In genomic region chr17:65041945-65042639, GRCh38 we compare ENCODE assay signal across 7 cellular contexts. TPM values are rescaled to one million over a fixed set of nuclear protein-coding genes. Genes with fewer than 3 reads are reported as not detected.
DNase-seq lines count a peak whose midpoint lies in the region; ATAC-seq and TF ChIP-seq lines count a peak whose summit lies in the region.
"Not testable (repeated sequence)": the region's sequence is repeated elsewhere in the genome, so short reads cannot be mapped to it uniquely, and the experiment has no call there.

No MANE protein-coding gene starts in this region.

- POLR2A ChIA-PET in MCF 10A (lab: Yijun Ruan, JAX): interaction anchor here (0.6 to 4.5 kb wide), 4 partner anchors 14 to 537 kb away, joined by 3 to 30 read pairs (median 7); partner anchors contain the start of gene GNA13

- H3K9me3 Mint-ChIP-seq in activated T-helper 2 cell treated with anti-CD3 and anti-CD28 coated beads, Interferon-gamma antibody, Interleukin-2, Interleukin-4, amounts not matched to agents 10 μg/mL and 5 μg/mL and 100 μg/mL, durations not matched to agents 14 hours and 24 hours and 36 hours; MCF 10A (ENCODE audit: unreplicated experiment); naive B cell: not testable (repeated sequence)

- H3K4me3 Mint-ChIP-seq in activated T-helper 2 cell treated with anti-CD3 and anti-CD28 coated beads, Interferon-gamma antibody, Interleukin-2, Interleukin-4, amounts not matched to agents 10 μg/mL and 5 μg/mL and 100 μg/mL, durations not matched to agents 14 hours and 24 hours and 36 hours (ENCODE audit: low read depth): peak overlapping the region; percentile 66
- H3K4me3 Mint-ChIP-seq in MCF 10A (ENCODE audit: unreplicated experiment): not testable (repeated sequence)
- H3K4me3 Mint-ChIP-seq in naive B cell: peak overlapping the region in 7 of 8 donors; percentile 29 to 87 (median 62)

- peak; percentile 9 to 17 for ATAC-seq in naive B cell (ENCODE audit: low read depth in 2 of 2)

- H3K36me3 Mint-ChIP-seq in activated T-helper 2 cell treated with anti-CD3 and anti-CD28 coated beads, Interferon-gamma antibody, Interleukin-2, Interleukin-4, amounts not matched to agents 10 μg/mL and 5 μg/mL and 100 μg/mL, durations not matched to agents 14 hours and 24 hours and 36 hours (ENCODE audit: low read depth): peaks cover 71% of the 10 kb centered on the region
- H3K36me3 Mint-ChIP-seq in MCF 10A (ENCODE audit: insufficient read depth, unreplicated experiment) (peaks cover 65% of the 10 kb centered on the region), naive B cell (peaks cover 18 to 23% of the 10 kb centered on the region in 2 donors)

- TF ChIP-seq CTCF in GM12864 (IDR thresholded peaks at IDR 0.05; ENCODE audit: low read depth, low read length, missing control alignments); MCF 10A (IDR thresholded peaks at IDR 0.05; ENCODE audit: unreplicated experiment): not testable (repeated sequence)

- peak overlapping the region; percentile 88 for H3K27ac Mint-ChIP-seq in activated T-helper 2 cell treated with anti-CD3 and anti-CD28 coated beads, Interferon-gamma antibody, Interleukin-2, Interleukin-4, amounts not matched to agents 10 μg/mL and 5 μg/mL and 100 μg/mL, durations not matched to agents 14 hours and 24 hours and 36 hours
- H3K27ac Mint-ChIP-seq in MCF 10A (ENCODE audit: low read depth, unreplicated experiment) (peak overlapping the region; percentile 19), naive B cell (peak overlapping the region; percentile 85 to 98 (median 94))

- intact Hi-C loops in activated T-helper 2 cell treated with anti-CD3 and anti-CD28 coated beads, Interferon-gamma antibody, Interleukin-2, Interleukin-4, amounts not matched to agents 10 μg/mL and 5 μg/mL and 100 μg/mL, durations not matched to agents 14 hours and 24 hours and 36 hours (cut with micrococcal nuclease): loop anchor here (2.0 kb wide), 1 partner anchor 13 kb away; no protein-coding TSS in a partner anchor
- intact Hi-C loops in MCF 10A (cut with micrococcal nuclease): not testable (repeated sequence)

- H3K4me1 Mint-ChIP-seq in activated T-helper 2 cell treated with anti-CD3 and anti-CD28 coated beads, Interferon-gamma antibody, Interleukin-2, Interleukin-4, amounts not matched to agents 10 μg/mL and 5 μg/mL and 100 μg/mL, durations not matched to agents 14 hours and 24 hours and 36 hours (ENCODE audit: low read depth): peaks cover 69% of the 10 kb centered on the region
- H3K4me1 Mint-ChIP-seq in MCF 10A (ENCODE audit: insufficient read depth, unreplicated experiment) (peaks cover 29% of the 10 kb centered on the region), naive B cell (peaks cover 29 to 84% (median 64%) of the 10 kb centered on the region in 3 donors)

- CTCF ChIA-PET in MCF 10A (lab: Yijun Ruan, JAX): interaction anchor here (0.9 to 1.1 kb wide), 2 partner anchors 14 to 57 kb away, joined by 3 to 4 read pairs; no protein-coding TSS in a partner anchor

- H3K4me3 ChIP-seq in GM12864 (ENCODE audit: low read depth, low read length): peak overlapping the region; percentile 4; the same call in 1 of the 2 replicates

- not testable (repeated sequence) for DNase-seq in GM12864 (ENCODE audit: low read depth); activated T-helper 2 cell treated with anti-CD3 and anti-CD28 coated beads, Interferon-gamma antibody, Interleukin-2, Interleukin-4, amounts not matched to agents 10 μg/mL and 5 μg/mL and 100 μg/mL, durations not matched to agents 14 hours and 24 hours and 36 hours (ENCODE audit: low spot score); MCF 10A (ENCODE audit: unreplicated experiment); naive B cell
- peak; percentile 22 for DNase-seq in T follicular helper cell (ENCODE audit: low read depth)
- DNase-seq in activated CD4-positive, alpha-beta T cell treated with anti-CD3 and anti-CD28 coated beads, Interleukin-2, amount 50 U/mL, for 1 hour: peak; percentile 26
- DNase-seq in stimulated activated CD8-positive, alpha-beta memory T cell treated with anti-CD3 and anti-CD28 coated beads, Interleukin-4, amount 100 ng/mL, for 48 hours: peak; percentile 50

- not testable (repeated sequence) for BruUV-seq in MCF 10A (replicated peaks; lab: Mats Ljungman, UMichigan)

- H3K27me3 Mint-ChIP-seq in activated T-helper 2 cell treated with anti-CD3 and anti-CD28 coated beads, Interferon-gamma antibody, Interleukin-2, Interleukin-4, amounts not matched to agents 10 μg/mL and 5 μg/mL and 100 μg/mL, durations not matched to agents 14 hours and 24 hours and 36 hours (ENCODE audit: low read depth); MCF 10A (ENCODE audit: insufficient read depth, unreplicated experiment); naive B cell: not testable (repeated sequence)

RNA-seq across cellular contexts. Expression of gene GNA13, which starts 14.4 kb away (rescaled TPM):
- 63.8 and 68.7 TPM in 2 replicates for total RNA-seq in activated T-helper 2 cell treated with anti-CD3 and anti-CD28 coated beads, Interferon-gamma antibody, Interleukin-2, Interleukin-4, amounts not matched to agents 10 μg/mL and 5 μg/mL and 100 μg/mL, durations not matched to agents 14 hours and 24 hours and 36 hours
- 32.1 and 33.2 TPM in 2 replicates for total RNA-seq in MCF 10A (2022)
- polyA plus RNA-seq in naive B cell (ENCODE audit: low read depth in 6 of 6): 10 to 100 TPM; 45.6 to 53.9 (median 50.9) TPM

Comparison
In these comparisons a context has a peak if more than half of its experiments do, and no peak if none do; other contexts are left out.
1. H3K27ac Mint-ChIP-seq: peak in every context shown above with its lines; median percentile 94 in naive B cell; 88 in activated T-helper 2 cell treated with anti-CD3 and anti-CD28 coated beads, Interferon-gamma antibody, Interleukin-2, Interleukin-4, amounts not matched to agents 10 μg/mL and 5 μg/mL and 100 μg/mL, durations not matched to agents 14 hours and 24 hours and 36 hours; 19 in MCF 10A.